In the genomic region with DNA sequence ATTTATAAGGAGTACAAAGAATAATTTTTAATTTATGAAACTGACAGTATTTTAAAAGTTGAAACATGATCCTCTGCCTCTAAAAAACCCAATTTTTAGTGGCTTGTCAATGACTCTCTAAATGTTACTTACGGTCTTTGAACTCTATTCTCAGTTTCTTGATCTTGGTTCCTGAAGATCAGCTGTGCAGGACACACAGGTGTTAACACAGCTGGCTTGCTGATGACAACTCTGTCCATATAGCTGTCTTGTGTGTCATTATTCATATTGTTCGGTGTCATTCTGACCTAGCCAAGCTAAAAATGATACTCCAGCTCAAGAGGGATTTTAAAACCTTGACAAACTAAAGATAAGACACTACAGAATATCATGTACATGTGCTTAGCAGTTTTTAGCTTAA, we compare ENCODE assay signal across 21 cellular contexts.
"Had no signal": no experiment of that assay in that cellular context is flagged by ENCODE, and none has a peak within 500 bp of the region (broad histone marks: within the 10 kb centered on the region; RNA-seq: fewer than 3 reads in every experiment).

No MANE protein-coding gene starts in this region.

- DNase-seq: activated CD4-positive, alpha-beta T cell treated with anti-CD3 and anti-CD28 coated beads for 4 hours; activated CD8-positive, alpha-beta memory T cell treated with anti-CD3 and anti-CD28 coated beads, Interleukin-2, amount 50 U/mL, for 4 hours; activated CD8-positive, alpha-beta T cell treated with anti-CD3 and anti-CD28 coated beads for 36 hours; activated effector memory CD4-positive, alpha-beta T cell treated with anti-CD3 and anti-CD28 coated beads, Interleukin-2, amount 50 U/mL, for 16 hours; activated T-cell treated with anti-CD3 and anti-CD28 coated beads, Interleukin-2, amount 50 U/mL, for 48 hours; caudate nucleus; effector CD4-positive, alpha-beta T cell; esophagus squamous epithelium; left ventricle myocardium inferior; naive thymus-derived CD8-positive, alpha-beta T cell; pancreas; sigmoid colon; spleen; testis; upper lobe of left lung had no signal

- ATAC-seq: activated CD8-positive, alpha-beta T cell treated with anti-CD3 and anti-CD28 coated beads for 36 hours; activated naive CD4-positive, alpha-beta T cell treated with anti-CD3 and anti-CD28 coated beads, Interleukin-2, amount 50 U/mL, for 72 hours; naive thymus-derived CD8-positive, alpha-beta T cell; pancreas; WTC11 had no signal

- H3K36me3 Mint-ChIP-seq: activated naive CD4-positive, alpha-beta T cell treated with anti-CD3 and anti-CD28 coated beads, Interleukin-2, amount 50 U/mL, for 72 hours; WTC11 had no signal

- H3K4me3 ChIP-seq: colonic mucosa, esophagus squamous epithelium, left ventricle myocardium inferior, mucosa of descending colon, pancreas, sigmoid colon, spleen, testis, upper lobe of left lung had no signal

- H3K27ac ChIP-seq: colonic mucosa, esophagus squamous epithelium, left ventricle myocardium inferior, pancreas, sigmoid colon, spleen, testis, upper lobe of left lung had no signal

- H3K27me3 Mint-ChIP-seq: activated CD8-positive, alpha-beta T cell treated with anti-CD3 and anti-CD28 coated beads for 36 hours; memory B cell; stimulated activated naive CD8-positive, alpha-beta T cell treated with anti-CD3 and anti-CD28 coated beads, Interleukin-15, Interleukin-2, amounts not matched to agents 100 ng/mL and 50 ng/mL, for 24 hours had no signal

- H3K9me3 Mint-ChIP-seq: activated CD8-positive, alpha-beta T cell treated with anti-CD3 and anti-CD28 coated beads for 36 hours; activated naive CD4-positive, alpha-beta T cell treated with anti-CD3 and anti-CD28 coated beads, Interleukin-2, amount 50 U/mL, for 72 hours; stimulated activated naive CD8-positive, alpha-beta T cell treated with anti-CD3 and anti-CD28 coated beads, Interleukin-15, Interleukin-2, amounts not matched to agents 100 ng/mL and 50 ng/mL, for 24 hours; WTC11 had no signal

- H3K4me1 Mint-ChIP-seq: memory B cell; naive thymus-derived CD8-positive, alpha-beta T cell; WTC11 had no signal

- H3K27ac Mint-ChIP-seq: activated CD8-positive, alpha-beta T cell treated with anti-CD3 and anti-CD28 coated beads for 36 hours; activated naive CD4-positive, alpha-beta T cell treated with anti-CD3 and anti-CD28 coated beads, Interleukin-2, amount 50 U/mL, for 72 hours; memory B cell; naive thymus-derived CD8-positive, alpha-beta T cell; stimulated activated naive CD8-positive, alpha-beta T cell treated with anti-CD3 and anti-CD28 coated beads, Interleukin-15, Interleukin-2, amounts not matched to agents 100 ng/mL and 50 ng/mL, for 24 hours; WTC11 had no signal

- H3K27me3 ChIP-seq: colonic mucosa, esophagus squamous epithelium, pancreas, sigmoid colon, spleen, testis, upper lobe of left lung had no signal

- H3K4me3 Mint-ChIP-seq: activated CD8-positive, alpha-beta T cell treated with anti-CD3 and anti-CD28 coated beads for 36 hours; memory B cell; naive thymus-derived CD8-positive, alpha-beta T cell; stimulated activated naive CD8-positive, alpha-beta T cell treated with anti-CD3 and anti-CD28 coated beads, Interleukin-15, Interleukin-2, amounts not matched to agents 100 ng/mL and 50 ng/mL, for 24 hours; WTC11 had no signal

- H3K36me3 ChIP-seq: colonic mucosa, esophagus squamous epithelium, left ventricle myocardium inferior, pancreas, sigmoid colon, spleen, upper lobe of left lung had no signal
